ENCODE assay signal across 1 cellular context in the genomic region with DNA sequence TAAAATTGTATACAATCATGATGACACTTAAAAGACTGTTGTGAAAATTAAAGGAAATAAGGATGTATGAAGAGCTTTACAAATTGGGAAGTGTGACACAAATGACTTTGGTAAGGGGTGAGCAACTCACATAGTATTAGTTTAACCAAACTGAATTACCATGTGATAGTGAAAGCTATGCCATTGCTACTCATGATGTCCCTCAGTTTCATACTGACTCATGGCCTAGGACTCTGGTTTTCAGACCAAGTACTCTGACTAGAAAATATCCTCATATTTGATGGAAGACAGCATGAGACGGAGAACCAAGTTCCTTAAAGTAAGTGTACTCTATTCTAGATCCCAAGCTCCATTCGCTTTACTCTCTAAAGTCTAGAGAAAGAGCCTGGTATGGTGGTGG.
TF ChIP-seq lines count a peak whose summit lies in the region.

No MANE protein-coding gene starts in this region.

TF ChIP-seq in GM12878, 131 proteins besides CTCF, POLR2A, EP300 and RAD21 (continued from another document):
- TF ChIP-seq, protein P1, sequence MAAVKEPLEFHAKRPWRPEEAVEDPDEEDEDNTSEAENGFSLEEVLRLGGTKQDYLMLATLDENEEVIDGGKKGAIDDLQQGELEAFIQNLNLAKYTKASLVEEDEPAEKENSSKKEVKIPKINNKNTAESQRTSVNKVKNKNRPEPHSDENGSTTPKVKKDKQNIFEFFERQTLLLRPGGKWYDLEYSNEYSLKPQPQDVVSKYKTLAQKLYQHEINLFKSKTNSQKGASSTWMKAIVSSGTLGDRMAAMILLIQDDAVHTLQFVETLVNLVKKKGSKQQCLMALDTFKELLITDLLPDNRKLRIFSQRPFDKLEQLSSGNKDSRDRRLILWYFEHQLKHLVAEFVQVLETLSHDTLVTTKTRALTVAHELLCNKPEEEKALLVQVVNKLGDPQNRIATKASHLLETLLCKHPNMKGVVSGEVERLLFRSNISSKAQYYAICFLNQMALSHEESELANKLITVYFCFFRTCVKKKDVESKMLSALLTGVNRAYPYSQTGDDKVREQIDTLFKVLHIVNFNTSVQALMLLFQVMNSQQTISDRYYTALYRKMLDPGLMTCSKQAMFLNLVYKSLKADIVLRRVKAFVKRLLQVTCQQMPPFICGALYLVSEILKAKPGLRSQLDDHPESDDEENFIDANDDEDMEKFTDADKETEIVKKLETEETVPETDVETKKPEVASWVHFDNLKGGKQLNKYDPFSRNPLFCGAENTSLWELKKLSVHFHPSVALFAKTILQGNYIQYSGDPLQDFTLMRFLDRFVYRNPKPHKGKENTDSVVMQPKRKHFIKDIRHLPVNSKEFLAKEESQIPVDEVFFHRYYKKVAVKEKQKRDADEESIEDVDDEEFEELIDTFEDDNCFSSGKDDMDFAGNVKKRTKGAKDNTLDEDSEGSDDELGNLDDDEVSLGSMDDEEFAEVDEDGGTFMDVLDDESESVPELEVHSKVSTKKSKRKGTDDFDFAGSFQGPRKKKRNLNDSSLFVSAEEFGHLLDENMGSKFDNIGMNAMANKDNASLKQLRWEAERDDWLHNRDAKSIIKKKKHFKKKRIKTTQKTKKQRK (IDR thresholded peaks at IDR 0.05; ENCODE audit: low read depth, low read length) = no peak
- peak; percentile 81 for TF ChIP-seq JUNB (IDR thresholded peaks at IDR 0.05)
- TF ChIP-seq ZBTB11 (CRISPR knock-in tag; IDR thresholded peaks at IDR 0.05) = no peak
- TF ChIP-seq BCLAF1 (IDR thresholded peaks at IDR 0.05) = no peak
- TF ChIP-seq YY1 (IDR thresholded peaks at IDR 0.05; ENCODE audit: low read depth, low read length) = no peak
- TF ChIP-seq GABPA (IDR thresholded peaks at IDR 0.05; ENCODE audit: low read depth) = no peak
- no peak for TF ChIP-seq SKIL (IDR thresholded peaks at IDR 0.05; ENCODE audit: low read depth, poor library complexity, severe bottlenecking)
TF ChIP-seq in GM12878: peak in this region for 2.
